ENCODE assay signal across 24 cellular contexts in the genomic region with DNA sequence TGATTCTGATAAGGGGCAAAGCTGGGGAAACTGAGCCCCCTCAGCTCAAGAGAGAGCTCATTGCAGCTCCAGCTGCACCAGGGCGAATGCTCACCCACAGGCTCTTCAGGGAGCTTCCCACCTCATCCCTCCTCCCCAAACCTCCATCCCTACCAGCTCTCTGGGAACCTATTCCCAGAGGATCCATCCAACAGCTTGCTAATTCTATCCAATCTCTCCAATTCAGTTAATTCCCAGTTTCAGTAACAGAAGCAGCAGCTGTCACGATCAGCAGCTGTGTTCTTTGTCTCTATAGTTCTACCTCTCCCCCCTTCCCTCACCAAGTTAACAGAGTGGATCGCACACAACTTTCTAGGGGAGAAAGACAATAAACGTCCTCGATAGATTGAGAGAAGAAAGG.
DNase-seq lines count a peak whose midpoint lies in the region; ATAC-seq, FAIRE-seq and TF ChIP-seq lines count a peak whose summit lies in the region.
"Had no signal": no experiment of that assay in that cellular context is flagged by ENCODE, and none has a peak within 500 bp of the region (broad histone marks: within the 10 kb centered on the region; RNA-seq: fewer than 3 reads in every experiment).

No MANE protein-coding gene starts in this region.

- H3K36me3 ChIP-seq in hepatocyte (replicated peaks; ENCODE audit: insufficient read depth, low read depth), result no peaks in the 10 kb centered on the region
- H3K36me3 ChIP-seq in mucosa of descending colon (ENCODE audit: low read depth), result no peaks in the 10 kb centered on the region
- H3K36me3 ChIP-seq: heart right ventricle, left ventricle myocardium inferior, neutrophil, stomach had no signal

- peak; percentile 94 for FAIRE-seq in D721Med (lab: Jason Lieb, UNC)

- peak overlapping the region; percentile 77 for H3K27ac ChIP-seq in hepatocyte
- H3K27ac ChIP-seq: heart right ventricle, left ventricle myocardium inferior, neutrophil, PC-9, stomach, VCaP had no signal

- ATAC-seq in mucosa of descending colon (no peak), GM19035 (IDR thresholded peaks at IDR 0.05; ENCODE audit: unreplicated experiment) (no peak), HG03460 (IDR thresholded peaks at IDR 0.05; ENCODE audit: unreplicated experiment) (no peak)
- ATAC-seq: heart right ventricle had no signal

- H3K4me3 ChIP-seq in hepatocyte (no peak overlapping the region), mucosa of descending colon (no peak overlapping the region)
- H3K4me3 ChIP-seq: heart right ventricle, left ventricle myocardium inferior, PC-9, stomach had no signal

- intact Hi-C loops in posterior cingulate gyrus (cut with DNase I) (no loop called here), mucosa of descending colon (cut with DNase I, micrococcal nuclease) (no loop called here)

- H3K4me1 ChIP-seq in hepatocyte (ENCODE audit: insufficient read depth) (peaks cover 6% of the 10 kb centered on the region), mucosa of descending colon (ENCODE audit: low read depth) (no peaks in the 10 kb centered on the region)
- H3K4me1 ChIP-seq: stomach had no signal

- H2AFZ ChIP-seq in hepatocyte, result no peak overlapping the region
- H2AFZ ChIP-seq: PC-9 had no signal

- H4K20me1 ChIP-seq in hepatocyte (ENCODE audit: insufficient read depth, poor library complexity, severe bottlenecking), result no peaks in the 10 kb centered on the region

- WGBS in hepatocyte (ENCODE audit: low lambda C conversion rate, missing lambda C conversion rate), result 77% methylated on average over 5 of the region's 5 CpGs

- H3K9me2 ChIP-seq in hepatocyte (replicated peaks; ENCODE audit: insufficient read depth), result no peaks in the 10 kb centered on the region

- H3K9me3 ChIP-seq in hepatocyte (ENCODE audit: low read depth), result no peaks in the 10 kb centered on the region
- no peaks in the 10 kb centered on the region for H3K9me3 ChIP-seq in mucosa of descending colon
- H3K9me3 ChIP-seq: heart right ventricle, left ventricle myocardium inferior, neutrophil, stomach had no signal

- TF ChIP-seq CTCF in D721Med (IDR thresholded peaks at IDR 0.05; ENCODE audit: insufficient read depth, missing control alignments) (no peak), hepatocyte (IDR thresholded peaks at IDR 0.05; ENCODE audit: poor library complexity) (no peak), mucosa of descending colon (IDR thresholded peaks at IDR 0.05) (no peak)

- H3K4me2 ChIP-seq in hepatocyte, result no peak overlapping the region
- H3K4me2 ChIP-seq: PC-9 had no signal

- no peaks in the 10 kb centered on the region for H3K79me2 ChIP-seq in hepatocyte

- H3K27me3 ChIP-seq in hepatocyte, result no peaks in the 10 kb centered on the region
- H3K27me3 ChIP-seq: heart right ventricle, neutrophil, stomach had no signal

- DNase-seq in D721Med (ENCODE audit: insufficient read length, low spot score), result peak; percentile 31
- peak; percentile 86 for DNase-seq in NCI-H1105 treated with DMSO at 0.1 percent for 48 hours (lab: John Stamatoyannopoulos, UW)
- DNase-seq in NCI-H69 (lab: John Stamatoyannopoulos, UW), result peak; percentile 99
- DNase-seq in hepatocyte (ENCODE audit: low spot score), result no peak
- no peak for DNase-seq in posterior cingulate gyrus
- no peak for DNase-seq in mucosa of descending colon
- DNase-seq: activated CD4-positive, alpha-beta memory T cell treated with anti-CD3 and anti-CD28 coated beads, Interleukin-2, amount 10 ng/mL, durations not matched to agents 7 days and 5 days; activated naive CD4-positive, alpha-beta T cell treated with Interleukin-2 at 50 U/mL for 16 hours; activated T-cell treated with anti-CD3 and anti-CD28 coated beads, Interleukin-2, amount 50 U/mL, for 1 hour; amniotic stem cell; CD4-positive, alpha-beta T cell; DMS79 treated with DMSO at 0.1 percent for 48 hours; heart right ventricle; left ventricle myocardium inferior; midbrain; NCI-H187; NCI-H526 treated with DMSO at 0.1 percent for 48 hours; PC-9; stimulated activated CD4-positive, alpha-beta T cell treated with anti-CD3 and anti-CD28 coated beads, Interleukin-4, amount 100 ng/mL, for 24 hours; stomach had no signal

Comparison
In these comparisons a context has a peak if more than half of its experiments do, and no peak if none do; other contexts are left out.
1. DNase-seq: peak in D721Med (single experiment), NCI-H1105 treated with DMSO at 0.1 percent for 48 hours (single experiment) and NCI-H69 (single experiment); none in hepatocyte (single experiment), posterior cingulate gyrus (0 of 10) and mucosa of descending colon (0 of 3).